Comparison of ENCODE assay signal across 5 cellular contexts in genomic region chr14:21286516-21286915, GRCh38. TPM values are rescaled to one million over a fixed set of nuclear protein-coding genes. Genes with fewer than 3 reads are reported as not detected.
"Had no signal": no experiment of that assay in that cellular context is flagged by ENCODE, and none has a peak within 500 bp of the region (broad histone marks: within the 10 kb centered on the region; RNA-seq: fewer than 3 reads in every experiment).

No MANE protein-coding gene starts in this region.

RNA-seq across cellular contexts. Expression of gene RPGRIP1, which starts 6.6 kb away (rescaled TPM):
- total RNA-seq: kidney epithelial cell, myocyte had no signal
- polyA plus RNA-seq: hepatocyte; mammary epithelial cell; naive thymus-derived CD4-positive, alpha-beta T cell had no signal
